ENCODE assay signal across 23 cellular contexts in genomic region chrX:14630724-14631123, GRCh38.
DNase-seq lines count a peak whose midpoint lies in the region; ATAC-seq, FAIRE-seq and TF ChIP-seq lines count a peak whose summit lies in the region.
"Had no signal": no experiment of that assay in that cellular context is flagged by ENCODE, and none has a peak within 500 bp of the region (broad histone marks: within the 10 kb centered on the region; RNA-seq: fewer than 3 reads in every experiment).

No MANE protein-coding gene starts in this region.

- no peak overlapping the region for H3K4me3 Mint-ChIP-seq in astrocyte (ENCODE audit: unreplicated experiment)
- H3K4me3 Mint-ChIP-seq: B cell; effector memory CD8-positive, alpha-beta T cell had no signal

- no peak overlapping the region for H3K27ac ChIP-seq in HepG2 (ENCODE audit: extremely low read length, insufficient read depth, low read length)
- no peak overlapping the region for H3K27ac ChIP-seq in right lobe of liver
- no peak overlapping the region for H3K27ac ChIP-seq in astrocyte (ENCODE audit: low read depth, low read length)
- H3K27ac ChIP-seq: heart left ventricle, parathyroid adenoma had no signal

- H3K4me1 Mint-ChIP-seq in astrocyte (ENCODE audit: low read depth, unreplicated experiment), result no peaks in the 10 kb centered on the region

- intact Hi-C loops in HepG2 (cut with micrococcal nuclease; ENCODE audit: unreplicated experiment) (no loop called here), right lobe of liver (cut with DNase I) (no loop called here)

- H3F3A ChIP-seq in Loucy (ENCODE audit: low read depth), result no peaks in the 10 kb centered on the region

- 86% methylated on average over 3 of the region's 3 CpGs for WGBS in HepG2 (ENCODE audit: low lambda C conversion rate)
- 37% methylated on average over 3 of the region's 3 CpGs for WGBS in right lobe of liver (ENCODE audit: insufficient coverage, low coverage, low lambda C conversion rate, missing lambda C conversion rate)

- TF ChIP-seq EP300 in HepG2 (IDR thresholded peaks at IDR 0.05; ENCODE audit: low read depth in 2 of 2, low read length in 2 of 2) (no peak), HepG2 (CRISPR knock-in tag; IDR thresholded peaks at IDR 0.05; ENCODE audit: borderline replicate concordance) (no peak)

- H3K27me3 Mint-ChIP-seq in astrocyte (ENCODE audit: low read depth, unreplicated experiment), result no peaks in the 10 kb centered on the region
- H3K27me3 Mint-ChIP-seq: B cell; effector memory CD8-positive, alpha-beta T cell had no signal

- H3K4me1 ChIP-seq in HepG2 (ENCODE audit: insufficient read depth, low read length), result no peaks in the 10 kb centered on the region
- no peaks in the 10 kb centered on the region for H3K4me1 ChIP-seq in right lobe of liver
- peaks cover 5% of the 10 kb centered on the region for H3K4me1 ChIP-seq in Loucy (ENCODE audit: insufficient read depth, low read length, poor library complexity, severe bottlenecking)
- no peaks in the 10 kb centered on the region for H3K4me1 ChIP-seq in astrocyte (ENCODE audit: insufficient read depth, low read length)
- H3K4me1 ChIP-seq: Caco-2, heart left ventricle, parathyroid adenoma had no signal

- no peak for TF ChIP-seq RAD21 in HepG2 (CRISPR knock-in tag; IDR thresholded peaks at IDR 0.05)

- TF ChIP-seq POLR2A in HepG2 (IDR thresholded peaks at IDR 0.05; ENCODE audit: insufficient read depth in 1 of 2, low read depth in 2 of 2, low read length in 2 of 2) (no peak), right lobe of liver (IDR thresholded peaks at IDR 0.05) (no peak)

- no peaks in the 10 kb centered on the region for H3K9me3 ChIP-seq in HepG2 (ENCODE audit: low read length)
- H3K9me3 ChIP-seq in right lobe of liver, result no peaks in the 10 kb centered on the region
- no peaks in the 10 kb centered on the region for H3K9me3 ChIP-seq in Loucy (ENCODE audit: insufficient read depth, low read depth, low read length)
- H3K9me3 ChIP-seq in astrocyte (ENCODE audit: insufficient read depth, low read depth, low read length), result no peaks in the 10 kb centered on the region
- H3K9me3 ChIP-seq: Caco-2, heart left ventricle had no signal

- H3K79me2 ChIP-seq in HepG2 (ENCODE audit: insufficient read depth, low read length) (no peaks in the 10 kb centered on the region), Loucy (ENCODE audit: insufficient read depth, low read length) (no peaks in the 10 kb centered on the region), astrocyte (ENCODE audit: insufficient read depth, low read length) (no peaks in the 10 kb centered on the region)
- H3K79me2 ChIP-seq: parathyroid adenoma had no signal

- H4K20me1 ChIP-seq in HepG2 (ENCODE audit: insufficient read depth, low read length), result no peaks in the 10 kb centered on the region
- H4K20me1 ChIP-seq in Loucy (ENCODE audit: insufficient read depth, low read length, poor library complexity, severe bottlenecking), result no peaks in the 10 kb centered on the region
- no peaks in the 10 kb centered on the region for H4K20me1 ChIP-seq in astrocyte (ENCODE audit: insufficient read depth, low read length)

- CTCF ChIA-PET in HepG2 (lab: Yijun Ruan, JAX; ENCODE audit: low intra/inter-chr PET ratio, low total read pairs), result no interaction called here

- H3K36me3 ChIP-seq in HepG2 (replicated peaks in 1 of 2; ENCODE audit: control insufficient read depth in 1 of 2, insufficient read depth in 2 of 2, low read length in 2 of 2), result no peaks in the 10 kb centered on the region
- H3K36me3 ChIP-seq in right lobe of liver, result no peaks in the 10 kb centered on the region
- H3K36me3 ChIP-seq in Loucy (ENCODE audit: insufficient read depth, low read length), result no peaks in the 10 kb centered on the region
- no peaks in the 10 kb centered on the region for H3K36me3 ChIP-seq in astrocyte (ENCODE audit: insufficient read depth, low read length)
- H3K36me3 ChIP-seq: heart left ventricle had no signal

- ATAC-seq in HepG2, result no peak
- ATAC-seq in right lobe of liver, result no peak
- no peak for ATAC-seq in GM18909 (IDR thresholded peaks at IDR 0.05; ENCODE audit: poor library complexity, unreplicated experiment)
- ATAC-seq: effector memory CD8-positive, alpha-beta T cell; heart left ventricle; Panc1 had no signal

- no peak overlapping the region for H3K9ac ChIP-seq in HepG2 (ENCODE audit: insufficient read depth, low read depth, low read length)
- H3K9ac ChIP-seq in Loucy (ENCODE audit: low read depth, low read length, poor library complexity, severe bottlenecking), result no peak overlapping the region
- H3K9ac ChIP-seq in astrocyte (ENCODE audit: low read length), result no peak overlapping the region
- H3K9ac ChIP-seq: parathyroid adenoma had no signal

- TF ChIP-seq CTCF in HepG2 (CRISPR knock-in tag; IDR thresholded peaks at IDR 0.05) (0 out of 2 replicates have a peak, but pooled peaks have one; percentile 7), right lobe of liver (IDR thresholded peaks at IDR 0.05) (no peak), Loucy (conservative IDR thresholded peaks at IDR 0.05; ENCODE audit: low read length) (peak; percentile 34; the same call in 1 of the 2 replicates), astrocyte (IDR thresholded peaks at IDR 0.05; ENCODE audit: insufficient read depth, low read depth, low read length) (no peak)

- DNase-seq in HepG2 (ENCODE audit: low spot score) (no peak), right lobe of liver (no peak), astrocyte (ENCODE audit: low read depth) (no peak), dermis blood vessel endothelial cell (no peak), A172 (ENCODE audit: low spot score) (no peak), NCI-H1930 (lab: John Stamatoyannopoulos, UW) (no peak)
- DNase-seq: activated CD8-positive, alpha-beta memory T cell treated with anti-CD3 and anti-CD28 coated beads, Interleukin-2, amount 50 U/mL, for 48 hours; activated gamma-delta T cell treated with Interleukin-2 at 50 U/mL for 16 hours; amygdala; cerebellar nuclear complex; effector memory CD8-positive, alpha-beta T cell; heart left ventricle; NCI-H1694; NCI-H446 treated with DMSO at 0.1 percent for 48 hours; T1000 had no signal

- in situ Hi-C loops in HepG2 (cut with HindIII; ENCODE audit: extremely low pct_ligation_motif_present, low pct_unique_long_range_greater_than_20kb), result no loop called here

- H3K9me3 Mint-ChIP-seq in astrocyte (ENCODE audit: unreplicated experiment), result no peaks in the 10 kb centered on the region

- H3K27ac Mint-ChIP-seq in astrocyte (ENCODE audit: unreplicated experiment), result no peak overlapping the region
- H3K27ac Mint-ChIP-seq: B cell; effector memory CD8-positive, alpha-beta T cell had no signal

- POLR2A ChIA-PET in HepG2 (lab: Yijun Ruan, JAX), result no interaction called here

- H2AFZ ChIP-seq in HepG2 (ENCODE audit: low read length), result no peak overlapping the region
- H2AFZ ChIP-seq in Loucy (ENCODE audit: low read length), result no peak overlapping the region
- no peak overlapping the region for H2AFZ ChIP-seq in astrocyte (ENCODE audit: low read depth, low read length)
- H2AFZ ChIP-seq: parathyroid adenoma had no signal

- no peaks in the 10 kb centered on the region for H3K9me2 ChIP-seq in Loucy (replicated peaks; ENCODE audit: low read depth, low read length)

- no peak overlapping the region for H3K4me3 ChIP-seq in HepG2 (replicated peaks in 1 of 3; ENCODE audit: insufficient read depth in 1 of 3, low read depth in 2 of 3, low read length in 3 of 3)
- H3K4me3 ChIP-seq in right lobe of liver, result no peak overlapping the region
- no peak overlapping the region for H3K4me3 ChIP-seq in Loucy (ENCODE audit: low read length, poor library complexity, severe bottlenecking)
- H3K4me3 ChIP-seq in astrocyte (ENCODE audit: insufficient read depth, low read depth, low read length), result no peak overlapping the region
- H3K4me3 ChIP-seq: heart left ventricle, lung had no signal

- H3K27me3 ChIP-seq in HepG2 (ENCODE audit: control insufficient read depth in 1 of 2, insufficient read depth in 2 of 2, low read length in 2 of 2) (no peaks in the 10 kb centered on the region), right lobe of liver (no peaks in the 10 kb centered on the region), Loucy (ENCODE audit: insufficient read depth, low read length, poor library complexity, severe bottlenecking) (no peaks in the 10 kb centered on the region), astrocyte (ENCODE audit: insufficient read depth, low read length) (no peaks in the 10 kb centered on the region)
- H3K27me3 ChIP-seq: heart left ventricle had no signal

- no peak overlapping the region for H3K4me2 ChIP-seq in HepG2 (ENCODE audit: low read depth, low read length)
- H3K4me2 ChIP-seq in Loucy (ENCODE audit: low read depth, low read length, poor library complexity, severe bottlenecking), result no peak overlapping the region
- H3K4me2 ChIP-seq in astrocyte (ENCODE audit: low read length), result no peak overlapping the region

- FAIRE-seq in HepG2 (lab: Jason Lieb, UNC) (no peak), astrocyte (lab: Jason Lieb, UNC) (peak; percentile 76)
- FAIRE-seq: G401.6 had no signal

- no peaks in the 10 kb centered on the region for H3K36me3 Mint-ChIP-seq in astrocyte (ENCODE audit: low read depth, unreplicated experiment)

- no TSS peak for BruUV-seq in HepG2 (replicated peaks; lab: Mats Ljungman, UMichigan)

TF ChIP-seq in HepG2, 621 proteins besides CTCF, POLR2A, EP300 and RAD21 (continues in another document):
- TF ChIP-seq ZNF7 (CRISPR knock-in tag; IDR thresholded peaks at IDR 0.05) (no peak), ZMAT5 (CRISPR knock-in tag; IDR thresholded peaks at IDR 0.05; ENCODE audit: borderline replicate concordance, low read depth) (no peak), BCL3 (CRISPR knock-in tag; IDR thresholded peaks at IDR 0.05) (no peak)

Comparison
In these comparisons a context has a peak if more than half of its experiments do, and no peak if none do; other contexts are left out.
1. CTCF ChIP-seq: peak in HepG2 (single experiment) and Loucy (single experiment); none in right lobe of liver (0 of 4) and astrocyte (single experiment).